In genomic region chr12:69066420-69067373, GRCh38 we compare ENCODE assay signal across 17 cellular contexts.
DNase-seq lines count a peak whose midpoint lies in the region; ATAC-seq and TF ChIP-seq lines count a peak whose summit lies in the region.
"Had no signal": no experiment of that assay in that cellular context is flagged by ENCODE, and none has a peak within 500 bp of the region (broad histone marks: within the 10 kb centered on the region; RNA-seq: fewer than 3 reads in every experiment).

No MANE protein-coding gene starts in this region.

- peak; percentile 40; the same call in 1 of the 2 replicates for TF ChIP-seq RAD21 in HCT116 (IDR thresholded peaks at IDR 0.05; ENCODE audit: low read depth)

- ATAC-seq in HCT116 (no peak), left lobe of liver (peak; percentile 89)
- ATAC-seq in activated T-helper 17 cell treated with anti-CD3 and anti-CD28 coated beads, Interleukin-2, amount 50 U/mL, for 72 hours (replicated peaks) = no peak
- ATAC-seq in effector memory CD8-positive, alpha-beta T cell (replicated peaks) = no peak
- ATAC-seq: naive thymus-derived CD4-positive, alpha-beta T cell had no signal

- TF ChIP-seq POLR2A in HCT116 (IDR thresholded peaks at IDR 0.05; ENCODE audit: borderline replicate concordance, extremely low read depth, insufficient read depth, insufficient read length) = no peak

- H3F3A ChIP-seq in MM.1S (ENCODE audit: insufficient read depth, low read length) = no peaks in the 10 kb centered on the region

- peaks cover 5% of the 10 kb centered on the region for H3K4me1 Mint-ChIP-seq in activated T-helper 17 cell treated with anti-CD3 and anti-CD28 coated beads, Interleukin-2, amount 50 U/mL, for 72 hours
- H3K4me1 Mint-ChIP-seq in effector memory CD8-positive, alpha-beta T cell (ENCODE audit: low read depth in 2 of 2) = no peaks in the 10 kb centered on the region
- H3K4me1 Mint-ChIP-seq in chondrocyte (ENCODE audit: low read depth) = no peaks in the 10 kb centered on the region

- H3K9me3 ChIP-seq in HCT116 (ENCODE audit: control insufficient read depth in 1 of 2, insufficient read depth in 1 of 2, low read depth in 1 of 2, low read length in 2 of 2) (no peaks in the 10 kb centered on the region), MM.1S (replicated peaks; ENCODE audit: insufficient read depth, low read length) (no peaks in the 10 kb centered on the region)
- H3K9me3 ChIP-seq: suprapubic skin had no signal

- H3K27me3 ChIP-seq in HCT116 (ENCODE audit: insufficient read depth, low read length) = no peaks in the 10 kb centered on the region
- no peaks in the 10 kb centered on the region for H3K27me3 ChIP-seq in MM.1S (replicated peaks; ENCODE audit: insufficient read depth, low read length)
- H3K27me3 ChIP-seq: suprapubic skin had no signal

- H3K9ac ChIP-seq in HCT116 (ENCODE audit: low read length) = no peak overlapping the region
- H3K9ac ChIP-seq in MM.1S (ENCODE audit: low read length) = no peak overlapping the region

- H2AFZ ChIP-seq in HCT116 (ENCODE audit: low read depth, low read length, poor library complexity, severe bottlenecking) (peak overlapping the region; percentile 37), MM.1S (ENCODE audit: low read length) (no peak overlapping the region)

- H3K4me2 ChIP-seq in HCT116 (ENCODE audit: low read length) (peak overlapping the region; percentile 60), MM.1S (ENCODE audit: low read depth, low read length) (no peak overlapping the region)

- intact Hi-C loops in HCT116 (cut with micrococcal nuclease) = no loop called here

- no peaks in the 10 kb centered on the region for H3K27me3 Mint-ChIP-seq in activated T-helper 17 cell treated with anti-CD3 and anti-CD28 coated beads, Interleukin-2, amount 50 U/mL, for 72 hours
- peaks cover 5 to 17% of the 10 kb centered on the region in 2 donors for H3K27me3 Mint-ChIP-seq in effector memory CD8-positive, alpha-beta T cell
- H3K27me3 Mint-ChIP-seq in chondrocyte (ENCODE audit: low read depth) = no peaks in the 10 kb centered on the region
- H3K27me3 Mint-ChIP-seq: activated naive CD8-positive, alpha-beta T cell treated with anti-CD3 and anti-CD28 coated beads, Interleukin-2, amount 10 ng/mL, durations not matched to agents 7 days and 5 days; progenitor cell of endocrine pancreas had no signal

- H3K4me3 ChIP-seq in HCT116 (replicated peaks in 1 of 2; ENCODE audit: low read depth in 1 of 2, low read length in 2 of 2) (no peak overlapping the region), MM.1S (ENCODE audit: low read length) (no peak overlapping the region)
- H3K4me3 ChIP-seq: suprapubic skin had no signal

- H3K79me2 ChIP-seq in HCT116 (ENCODE audit: insufficient read depth, low read length) = no peaks in the 10 kb centered on the region
- H3K79me2 ChIP-seq in MM.1S (ENCODE audit: low read length) = no peaks in the 10 kb centered on the region

- no peak overlapping the region for H3K27ac ChIP-seq in HCT116 (ENCODE audit: low read depth, low read length)
- H3K27ac ChIP-seq in MM.1S (ENCODE audit: low read length) = no peak overlapping the region
- H3K27ac ChIP-seq: suprapubic skin had no signal

- RAD21 ChIA-PET in HCT116 (lab: Charles Lee; ENCODE audit: low non-redundant PET in 1 of 2, low total read pairs in 2 of 2, uncharacterized antibody in 2 of 2, unreplicated experiment in 2 of 2) = no interaction called here

- TF ChIP-seq CTCF in HCT116 (IDR thresholded peaks at IDR 0.05 in 2 of 3, conservative IDR thresholded peaks at IDR 0.05 in 1 of 3; ENCODE audit: borderline replicate concordance in 1 of 3, insufficient read depth in 1 of 3, low read depth in 2 of 3, low read length in 2 of 3) (peak in 1 of 3 experiments; percentile 2; a peak in 1 of 6 replicates), MM.1S (IDR thresholded peaks at IDR 0.05; ENCODE audit: low read length) (no peak), chondrocyte (IDR thresholded peaks at IDR 0.05) (no peak)

- no peaks in the 10 kb centered on the region for H3K9me3 Mint-ChIP-seq in activated T-helper 17 cell treated with anti-CD3 and anti-CD28 coated beads, Interleukin-2, amount 50 U/mL, for 72 hours
- no peaks in the 10 kb centered on the region for H3K9me3 Mint-ChIP-seq in effector memory CD8-positive, alpha-beta T cell
- H3K9me3 Mint-ChIP-seq in chondrocyte (ENCODE audit: low read depth) = no peaks in the 10 kb centered on the region
- H3K9me3 Mint-ChIP-seq: activated naive CD8-positive, alpha-beta T cell treated with anti-CD3 and anti-CD28 coated beads, Interleukin-2, amount 10 ng/mL, durations not matched to agents 7 days and 5 days; naive thymus-derived CD4-positive, alpha-beta T cell had no signal

- H3K4me1 ChIP-seq in HCT116 (ENCODE audit: control insufficient read depth in 1 of 2, insufficient read depth in 2 of 2, low read length in 2 of 2) (peaks cover 14 to 65% of the 10 kb centered on the region in 2 experiments), MM.1S (ENCODE audit: low read length) (no peaks in the 10 kb centered on the region)

- POLR2A ChIA-PET in HCT116 (lab: Charles Lee) = no interaction called here

- no peaks in the 10 kb centered on the region for H3K9me2 ChIP-seq in HCT116 (ENCODE audit: insufficient read depth)
- no peaks in the 10 kb centered on the region for H3K9me2 ChIP-seq in MM.1S (replicated peaks; ENCODE audit: insufficient read depth, low read length)

- CTCF ChIA-PET in HCT116 (lab: Charles Lee) = no interaction called here

- no peaks in the 10 kb centered on the region for H3K36me3 Mint-ChIP-seq in activated T-helper 17 cell treated with anti-CD3 and anti-CD28 coated beads, Interleukin-2, amount 50 U/mL, for 72 hours (ENCODE audit: low read depth)
- H3K36me3 Mint-ChIP-seq in effector memory CD8-positive, alpha-beta T cell (ENCODE audit: insufficient read depth) = no peaks in the 10 kb centered on the region
- no peaks in the 10 kb centered on the region for H3K36me3 Mint-ChIP-seq in chondrocyte (ENCODE audit: low read depth)
- H3K36me3 Mint-ChIP-seq: activated naive CD8-positive, alpha-beta T cell treated with anti-CD3 and anti-CD28 coated beads, Interleukin-2, amount 10 ng/mL, durations not matched to agents 7 days and 5 days; naive thymus-derived CD4-positive, alpha-beta T cell had no signal

- no TSS peak for BruUV-seq in HCT116 (replicated peaks; lab: Mats Ljungman, UMichigan)

- DNase-seq in COLO668 (lab: John Stamatoyannopoulos, UW; ENCODE audit: unreplicated experiment) = peak; percentile 19
- no peak for DNase-seq in HCT116 (ENCODE audit: low read depth, low spot score)
- DNase-seq in left lobe of liver (ENCODE audit: low spot score) = peak; percentile 88
- no peak for DNase-seq in MM.1S
- no peak for DNase-seq in NCI-H1417 treated with DMSO at 0.1 percent for 48 hours (lab: John Stamatoyannopoulos, UW)
- DNase-seq in effector memory CD8-positive, alpha-beta T cell = no peak
- no peak for DNase-seq in chondrocyte (ENCODE audit: low spot score)
- DNase-seq: activated CD4-positive, alpha-beta T cell treated with anti-CD3 and anti-CD28 coated beads for 1 hour; activated naive CD8-positive, alpha-beta T cell treated with anti-CD3 and anti-CD28 coated beads, Interleukin-2, amount 10 ng/mL, durations not matched to agents 7 days and 5 days; AML-193; effector CD4-positive, alpha-beta T cell; naive thymus-derived CD4-positive, alpha-beta T cell; NCI-H774; stimulated activated CD4-positive, alpha-beta T cell treated with anti-CD3 and anti-CD28 coated beads, Interleukin-15, amount 100 ng/mL, for 24 hours had no signal

- H4K20me1 ChIP-seq in HCT116 (ENCODE audit: insufficient read depth) (no peaks in the 10 kb centered on the region), MM.1S (ENCODE audit: insufficient read depth, low read length) (no peaks in the 10 kb centered on the region)

- H3K36me3 ChIP-seq in HCT116 (ENCODE audit: control insufficient read depth in 1 of 2, insufficient read depth in 2 of 2, low read length in 2 of 2) (no peaks in the 10 kb centered on the region), MM.1S (replicated peaks; ENCODE audit: insufficient read depth, low read length) (no peaks in the 10 kb centered on the region)
- H3K36me3 ChIP-seq: suprapubic skin had no signal

- H3K27ac Mint-ChIP-seq in activated T-helper 17 cell treated with anti-CD3 and anti-CD28 coated beads, Interleukin-2, amount 50 U/mL, for 72 hours = peak overlapping the region; percentile 43
- no peak overlapping the region for H3K27ac Mint-ChIP-seq in effector memory CD8-positive, alpha-beta T cell
- no peak overlapping the region for H3K27ac Mint-ChIP-seq in chondrocyte (ENCODE audit: unreplicated experiment)
- H3K27ac Mint-ChIP-seq: activated naive CD8-positive, alpha-beta T cell treated with anti-CD3 and anti-CD28 coated beads, Interleukin-2, amount 10 ng/mL, durations not matched to agents 7 days and 5 days; naive thymus-derived CD4-positive, alpha-beta T cell; progenitor cell of endocrine pancreas had no signal

- H3K4me3 Mint-ChIP-seq in activated T-helper 17 cell treated with anti-CD3 and anti-CD28 coated beads, Interleukin-2, amount 50 U/mL, for 72 hours = no peak overlapping the region
- H3K4me3 Mint-ChIP-seq in effector memory CD8-positive, alpha-beta T cell = no peak overlapping the region
- no peak overlapping the region for H3K4me3 Mint-ChIP-seq in chondrocyte (ENCODE audit: unreplicated experiment)
- H3K4me3 Mint-ChIP-seq: activated naive CD8-positive, alpha-beta T cell treated with anti-CD3 and anti-CD28 coated beads, Interleukin-2, amount 10 ng/mL, durations not matched to agents 7 days and 5 days; naive thymus-derived CD4-positive, alpha-beta T cell had no signal

TF ChIP-seq in HCT116, 20 proteins besides CTCF, POLR2A, EP300 and RAD21 (continues in another document):
- peak; percentile 74 for TF ChIP-seq CEBPB (IDR thresholded peaks at IDR 0.05; ENCODE audit: low read depth)

Comparison
In these comparisons a context has a peak if more than half of its experiments do, and no peak if none do; other contexts are left out.
1. DNase-seq: peak in COLO668 (single experiment) and left lobe of liver (single experiment); none in HCT116 (single experiment), MM.1S (single experiment), NCI-H1417 treated with DMSO at 0.1 percent for 48 hours (single experiment), effector memory CD8-positive, alpha-beta T cell (0 of 3) and chondrocyte (single experiment).